Comparison of ENCODE assay signal across 8 cellular contexts in genomic region chr20:43959079-43959919, GRCh38. TPM values are rescaled to one million over a fixed set of nuclear protein-coding genes. Genes with fewer than 3 reads are reported as not detected.
DNase-seq lines count a peak whose midpoint lies in the region; ATAC-seq, FAIRE-seq and TF ChIP-seq lines count a peak whose summit lies in the region.

No MANE protein-coding gene starts in this region.

- 69% methylated on average over 19 of the region's 19 CpGs for WGBS in A549 (ENCODE audit: missing lambda C conversion rate)

- H3K9me3 ChIP-seq in A549 (0 out of 3 replicates have a peak, but pooled peaks cover 4% of the 10 kb centered on the region), Panc1 (ENCODE audit: control insufficient read depth, insufficient read depth, low read depth, low read length) (no peaks in the 10 kb centered on the region)

- in situ Hi-C loops in Panc1 (cut with HindIII; ENCODE audit: low pct_unique_long_range_greater_than_20kb, low sequenced_read_pairs), result no loop called here

- H3K4me3 Mint-ChIP-seq in progenitor cell of endocrine pancreas (ENCODE audit: low read depth), result no peak overlapping the region

- no peak for TF ChIP-seq CTCF in A549 (IDR thresholded peaks at IDR 0.05)
- TF ChIP-seq CTCF in Panc1 (IDR thresholded peaks at IDR 0.05), result no peak
- TF ChIP-seq CTCF in progenitor cell of endocrine pancreas (IDR thresholded peaks at IDR 0.05; ENCODE audit: unreplicated experiment), result no peak

- no peak overlapping the region for H3K27ac Mint-ChIP-seq in progenitor cell of endocrine pancreas

- ATAC-seq in A549 (no peak), GM18498 (IDR thresholded peaks at IDR 0.05; ENCODE audit: unreplicated experiment) (peak; percentile 51), Panc1 (no peak), HG02623 (IDR thresholded peaks at IDR 0.05; ENCODE audit: unreplicated experiment) (no peak)

- no TSS peak for BruUV-seq in Panc1 (replicated peaks; lab: Mats Ljungman, UMichigan)

- DNase-seq in A549 (ENCODE audit: low read depth in 1 of 2, low spot score in 1 of 2), result no peak
- DNase-seq in Panc1 (ENCODE audit: low read depth, low spot score), result no peak
- DNase-seq in fibroblast of peridontal ligament (ENCODE audit: extremely low read depth), result peak; percentile 75
- no peak for DNase-seq in progenitor cell of endocrine pancreas (ENCODE audit: low spot score, unreplicated experiment)
- no peak for DNase-seq in dedifferentiated amniotic fluid mesenchymal stem cell (ENCODE audit: extremely low spot score)
- no peak for DNase-seq in HK-2 (ENCODE audit: unreplicated experiment)

- peaks cover 5% of the 10 kb centered on the region for H3K9me3 Mint-ChIP-seq in progenitor cell of endocrine pancreas (ENCODE audit: low read depth)

- peaks cover 2% of the 10 kb centered on the region for H3K36me3 Mint-ChIP-seq in progenitor cell of endocrine pancreas (ENCODE audit: insufficient read depth)

- peak overlapping the region; percentile 25; the same call in 1 of the 3 replicates for H3K4me2 ChIP-seq in A549

- H3K4me1 Mint-ChIP-seq in progenitor cell of endocrine pancreas (ENCODE audit: low read depth), result peaks cover 11% of the 10 kb centered on the region

- no peaks in the 10 kb centered on the region for H3K27me3 ChIP-seq in Panc1 (ENCODE audit: control insufficient read depth, insufficient read depth, low read length)

- POLR2A ChIA-PET in A549 (lab: Yijun Ruan, JAX), result no interaction called here
- POLR2A ChIA-PET in Panc1 (lab: Charles Lee), result interaction anchor here (0.7 kb wide), 1 partner anchor 119 kb away, joined by 4 read pairs; no protein-coding TSS in a partner anchor

- H3K4me3 ChIP-seq in A549 (no peak overlapping the region), Panc1 (ENCODE audit: low read depth in 2 of 2, low read length in 2 of 2) (no peak overlapping the region)

- intact Hi-C loops in Panc1 (cut with micrococcal nuclease; ENCODE audit: unreplicated experiment), result no loop called here

- no peak for TF ChIP-seq POLR2A in A549 (IDR thresholded peaks at IDR 0.05; ENCODE audit: low read length)

- TF ChIP-seq RAD21 in A549 (conservative IDR thresholded peaks at IDR 0.05 in 1 of 2, IDR thresholded peaks at IDR 0.05 in 1 of 2), result no peak

- CTCF ChIA-PET in A549 (lab: Yijun Ruan, JAX) (interaction anchor here (0.6 to 1.5 kb wide), 2 partner anchors 25 to 44 kb away, joined by 3 to 4 read pairs; no protein-coding TSS in a partner anchor), Panc1 (lab: Charles Lee) (no interaction called here)

- no peak for TF ChIP-seq EP300 in A549 (IDR thresholded peaks at IDR 0.05)

- H3K27me3 Mint-ChIP-seq in progenitor cell of endocrine pancreas, result no peaks in the 10 kb centered on the region

- no peaks in the 10 kb centered on the region for H3K36me3 ChIP-seq in Panc1 (ENCODE audit: control insufficient read depth, insufficient read depth, low read length)

- peak overlapping the region; percentile 41 to 91; a peak in 4 of 6 replicates for H3K27ac ChIP-seq in A549
- peak overlapping the region; percentile 91 for H3K27ac ChIP-seq in Panc1 (ENCODE audit: low read length)

- FAIRE-seq in A549 (lab: Jason Lieb, UNC), result no peak

- H3K4me1 ChIP-seq in A549, result peaks cover 58% of the 10 kb centered on the region
- peaks cover 90% of the 10 kb centered on the region for H3K4me1 ChIP-seq in Panc1 (ENCODE audit: control insufficient read depth, insufficient read depth, low read length)

TF ChIP-seq in A549, 52 proteins besides CTCF, POLR2A, EP300 and RAD21:
- TF ChIP-seq NFE2L2 (conservative IDR thresholded peaks at IDR 0.05; ENCODE audit: low read length), result no peak
- no peak for TF ChIP-seq JUN (IDR thresholded peaks at IDR 0.05)
- no peak for TF ChIP-seq CHD2 (IDR thresholded peaks at IDR 0.05; ENCODE audit: low read length, partially characterized antibody)
- TF ChIP-seq KDM1A (IDR thresholded peaks at IDR 0.05; ENCODE audit: low read depth), result no peak
- TF ChIP-seq HOXA7 (CRISPR knock-in tag; IDR thresholded peaks at IDR 0.05), result no peak
- no peak for TF ChIP-seq FOXS1 (CRISPR knock-in tag; IDR thresholded peaks at IDR 0.05)
- no peak for TF ChIP-seq JUNB (IDR thresholded peaks at IDR 0.05)
- TF ChIP-seq ESRRA (IDR thresholded peaks at IDR 0.05; ENCODE audit: borderline replicate concordance, low read length), result no peak
- no peak for TF ChIP-seq CBX2 (IDR thresholded peaks at IDR 0.05; ENCODE audit: borderline replicate concordance, low read depth)
- no peak for TF ChIP-seq HMGXB4 (CRISPR knock-in tag; IDR thresholded peaks at IDR 0.05; ENCODE audit: borderline replicate concordance)
- TF ChIP-seq SREBF2 (IDR thresholded peaks at IDR 0.05), result no peak
- TF ChIP-seq HES2 (IDR thresholded peaks at IDR 0.05), result no peak
- TF ChIP-seq TP53 (CRISPR knock-in tag; IDR thresholded peaks at IDR 0.05), result no peak
- no peak for TF ChIP-seq HOXB5 (CRISPR knock-in tag; IDR thresholded peaks at IDR 0.05)
- no peak for TF ChIP-seq RNF2 (IDR thresholded peaks at IDR 0.05; ENCODE audit: borderline replicate concordance, low read depth)
- no peak for TF ChIP-seq EHF (CRISPR knock-in tag; IDR thresholded peaks at IDR 0.05)
- TF ChIP-seq ZC3H11A (IDR thresholded peaks at IDR 0.05), result no peak
- no peak for TF ChIP-seq BHLHE40 (IDR thresholded peaks at IDR 0.05; ENCODE audit: low read depth, low read length)
- TF ChIP-seq SMC3 (IDR thresholded peaks at IDR 0.05), result no peak
- no peak for TF ChIP-seq RARB (CRISPR knock-in tag; IDR thresholded peaks at IDR 0.05)

RNA-seq across cellular contexts. Expression of gene TOX2, which starts 44.6 kb away (rescaled TPM):
- 2.5 and 3.4 TPM in 2 replicates for polyA plus RNA-seq in A549 (2011; rRNA removed)
- polyA plus RNA-seq in A549 (2012; cell fraction: cytosol; rRNA removed), result 3.6 and 4.5 TPM in 2 replicates
- 5.1 and 5.7 TPM in 2 replicates for polyA plus RNA-seq in A549 (2012; cell fraction: nucleus; rRNA removed)
- 4.9 to 7.2 TPM (median 5.3 TPM) in 3 replicates for polyA plus RNA-seq in A549 (2017; fragmentation: RNase III; extraction: RNeasy Plus Mini Kit Qiagen cat#74134 plus additional on column Dnase treatment)
- polyA minus RNA-seq in A549 (2011; rRNA and poly(A)+ RNA removed), result 1.6 and 3.3 TPM in 2 replicates
- 85.4 TPM for total RNA-seq in Panc1 (2021; ENCODE audit: unreplicated experiment)
- 137 TPM for polyA plus RNA-seq in Panc1 (2012; ENCODE audit: insufficient read length)
- total RNA-seq in progenitor cell of endocrine pancreas, result 2.5 and 2.8 TPM in 2 replicates

Comparison
In these comparisons a context has a peak if more than half of its experiments do, and no peak if none do; other contexts are left out.
1. RNA of gene TOX2, which starts 44.6 kb away (total RNA-seq): 85.4 TPM in Panc1 (single experiment); 2.5 to 2.8 TPM in progenitor cell of endocrine pancreas; every median in the first group is over 10 times any median in the second.